In the genomic region with DNA sequence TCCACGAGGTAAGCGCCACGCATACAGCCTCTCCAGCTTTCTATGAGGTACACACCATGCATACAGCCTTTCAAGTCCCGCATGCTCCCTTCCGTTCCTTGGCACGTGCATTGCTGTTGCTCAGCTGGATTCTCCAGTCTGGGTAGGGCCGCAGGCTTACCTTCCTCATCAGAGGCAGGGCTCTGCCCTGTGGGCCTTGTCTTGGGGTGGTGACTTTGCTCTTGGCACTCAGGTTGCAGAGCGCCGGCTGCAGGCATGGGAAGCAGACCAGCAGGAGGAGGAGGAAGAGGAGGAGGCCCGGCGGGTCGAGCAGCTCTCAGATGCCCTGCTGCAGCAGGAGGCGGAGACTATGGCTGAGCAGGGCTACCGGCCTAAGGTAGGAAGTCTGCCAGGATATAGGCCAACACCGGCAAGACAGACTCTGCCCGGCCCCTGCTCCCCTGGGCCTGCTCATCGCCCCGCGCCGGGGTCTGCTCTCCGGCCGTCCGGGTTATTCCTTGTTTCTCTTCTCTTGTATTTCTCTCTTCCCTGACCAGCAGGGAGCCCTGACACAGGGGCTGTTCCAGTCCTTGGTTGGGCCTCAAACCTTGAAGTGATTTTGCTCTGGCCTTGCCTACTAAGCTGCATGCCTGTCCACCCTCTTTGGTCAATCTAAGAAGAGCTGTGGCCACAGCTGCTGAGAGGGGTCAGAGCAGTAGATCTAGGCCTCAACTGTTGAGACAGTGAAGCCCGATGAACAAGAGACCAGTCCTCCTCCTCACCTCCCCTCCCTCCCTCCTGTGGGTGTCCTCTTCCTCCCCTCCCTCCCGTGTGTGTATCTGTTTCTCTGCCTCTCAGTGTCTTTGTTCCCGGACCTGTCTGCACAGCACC, we compare ENCODE assay signal across 1 cellular context.
TF ChIP-seq lines count a peak whose summit lies in the region.

No MANE protein-coding gene starts in this region.

TF ChIP-seq in GM23338, 12 proteins besides CTCF, POLR2A, EP300 and RAD21 (continued from another document):
- TF ChIP-seq ZNF462 (CRISPR knock-in tag; IDR thresholded peaks at IDR 0.05) = no peak
